Comparison of ENCODE assay signal across 8 cellular contexts in the genomic region with DNA sequence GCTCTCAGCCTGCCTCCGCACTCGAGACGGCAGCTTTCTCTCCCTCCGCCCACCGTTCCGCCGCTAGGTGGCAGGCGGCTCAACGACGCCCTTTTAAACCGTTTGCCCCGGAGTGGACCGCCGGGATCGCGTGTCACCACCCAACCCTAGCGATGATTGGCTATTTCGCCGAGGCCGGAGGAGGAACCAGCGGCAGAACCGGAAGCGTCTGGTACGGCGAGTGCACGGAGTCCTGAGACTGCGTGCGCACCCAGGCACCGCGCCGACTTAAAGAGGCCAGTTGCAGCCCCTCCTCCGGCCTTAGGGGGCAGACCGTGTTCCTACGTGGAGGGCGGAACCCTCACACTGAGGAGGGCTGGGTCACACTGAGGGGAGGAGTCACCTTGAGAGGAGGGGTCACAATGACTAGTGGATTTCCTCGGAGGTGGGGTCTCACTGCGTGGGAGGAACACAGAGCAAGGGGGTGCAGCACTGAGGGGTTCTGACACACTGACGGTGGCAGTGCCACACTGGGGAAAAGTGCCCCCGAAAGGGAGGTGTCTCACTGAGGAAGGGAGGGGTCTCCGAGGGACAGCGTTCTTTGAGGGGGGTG. TPM values are rescaled to one million over a fixed set of nuclear protein-coding genes. Genes with fewer than 3 reads are reported as not detected.
DNase-seq lines count a peak whose midpoint lies in the region; ATAC-seq and FAIRE-seq lines count a peak whose summit lies in the region.

No MANE protein-coding gene starts in this region.

- 0 out of 2 replicates have a peak overlapping the region, but pooled peaks have one; percentile 28 for H3K27ac ChIP-seq in Karpas-422 (ENCODE audit: low read length)

- peaks cover 35 to 55% (median 42%) of the 10 kb centered on the region in 3 donors for H3K4me1 Mint-ChIP-seq in naive B cell
- peaks cover 48% of the 10 kb centered on the region for H3K4me1 Mint-ChIP-seq in stimulated activated memory B cell treated with anti-CD40 and anti-IgM and Interleukin-4, amounts not matched to agents 10 μg/mL and 1 μg/mL and 100 μg/mL, for 72 hours

- no peaks in the 10 kb centered on the region for H3K36me3 ChIP-seq in Karpas-422 (ENCODE audit: insufficient read depth, low read length)

- H3K27ac Mint-ChIP-seq in naive B cell = peak overlapping the region; percentile 96 to 100 (median 99)
- H3K27ac Mint-ChIP-seq in stimulated activated memory B cell treated with anti-CD40 and anti-IgM and Interleukin-4, amounts not matched to agents 10 μg/mL and 1 μg/mL and 100 μg/mL, for 72 hours = peak overlapping the region; percentile 96

- peaks cover 15% of the 10 kb centered on the region for H3K79me2 ChIP-seq in Karpas-422 (ENCODE audit: low read length)

- no peaks in the 10 kb centered on the region for H3K36me3 Mint-ChIP-seq in naive B cell
- H3K36me3 Mint-ChIP-seq in stimulated activated memory B cell treated with anti-CD40 and anti-IgM and Interleukin-4, amounts not matched to agents 10 μg/mL and 1 μg/mL and 100 μg/mL, for 72 hours = peaks cover 11% of the 10 kb centered on the region

- H3K9me3 ChIP-seq in Karpas-422 (ENCODE audit: low read length) = no peaks in the 10 kb centered on the region

- peaks cover 37% of the 10 kb centered on the region for H3K4me1 ChIP-seq in Karpas-422 (ENCODE audit: low read length)

- peak overlapping the region; percentile 79 for H3K4me3 ChIP-seq in Karpas-422 (ENCODE audit: low read length)

- peak overlapping the region; percentile 85 for H2AFZ ChIP-seq in Karpas-422 (ENCODE audit: low read length)

- ATAC-seq in GM21825 (IDR thresholded peaks at IDR 0.05; ENCODE audit: unreplicated experiment) = peak; percentile 87
- peak; percentile 82 to 83 for ATAC-seq in naive B cell (ENCODE audit: low read depth in 2 of 2)
- peak; percentile 94 for ATAC-seq in stimulated activated memory B cell treated with anti-CD40 and anti-IgM and Interleukin-4, amounts not matched to agents 10 μg/mL and 1 μg/mL and 100 μg/mL, for 72 hours

- no peaks in the 10 kb centered on the region for H3K27me3 Mint-ChIP-seq in naive B cell
- H3K27me3 Mint-ChIP-seq in stimulated activated memory B cell treated with anti-CD40 and anti-IgM and Interleukin-4, amounts not matched to agents 10 μg/mL and 1 μg/mL and 100 μg/mL, for 72 hours = no peaks in the 10 kb centered on the region

- no peaks in the 10 kb centered on the region for H3K27me3 ChIP-seq in Karpas-422 (ENCODE audit: low read length)

- peak overlapping the region; percentile 88 for H3K4me2 ChIP-seq in Karpas-422 (ENCODE audit: low read depth, low read length, poor library complexity, severe bottlenecking)

- H3K9me3 Mint-ChIP-seq in naive B cell = no peaks in the 10 kb centered on the region
- H3K9me3 Mint-ChIP-seq in stimulated activated memory B cell treated with anti-CD40 and anti-IgM and Interleukin-4, amounts not matched to agents 10 μg/mL and 1 μg/mL and 100 μg/mL, for 72 hours = no peaks in the 10 kb centered on the region

- peak overlapping the region; percentile 91 to 100 (median 98) for H3K4me3 Mint-ChIP-seq in naive B cell
- H3K4me3 Mint-ChIP-seq in stimulated activated memory B cell treated with anti-CD40 and anti-IgM and Interleukin-4, amounts not matched to agents 10 μg/mL and 1 μg/mL and 100 μg/mL, for 72 hours = peak overlapping the region; percentile 94

- H3K9me2 ChIP-seq in Karpas-422 (replicated peaks; ENCODE audit: insufficient read depth, low read length) = no peaks in the 10 kb centered on the region

- H4K20me1 ChIP-seq in Karpas-422 (ENCODE audit: insufficient read depth, low read depth, low read length) = no peaks in the 10 kb centered on the region

- H3K9ac ChIP-seq in Karpas-422 (ENCODE audit: low read length) = peak overlapping the region; percentile 69

- peak; percentile 100 for DNase-seq in Daoy (ENCODE audit: low read depth)
- peak; percentile 100 for DNase-seq in Karpas-422
- DNase-seq in RCC 7860 (ENCODE audit: low spot score) = peak; percentile 98
- DNase-seq in activated T-helper 1 cell treated with anti-CD3 and anti-CD28 coated beads, Interleukin-2, amount 50 U/mL, for 16 hours (ENCODE audit: low read depth in 1 of 2, low spot score in 1 of 2) = peak; percentile 98 to 99
- DNase-seq in fibroblast of gingiva (ENCODE audit: low read depth) = peak; percentile 99
- peak; percentile 99 for DNase-seq in naive B cell

- peak; percentile 90 for FAIRE-seq in RCC 7860 (lab: Jason Lieb, UNC)

RNA-seq across cellular contexts. Expression of gene TESK1, which starts 1.0 kb away (rescaled TPM):
- total RNA-seq in Daoy (2014; rRNA removed; shearing (Covaris generic)) = 6.1 and 9.4 TPM in 2 replicates
- total RNA-seq in Karpas-422 (2014; rRNA removed; shearing (Covaris generic); ENCODE audit: low replicate concordance) = 20.2 and 30.6 TPM in 2 replicates
- 10 to 100 TPM in 1 of 6 donors, 1 to 10 TPM in 5; 3.0 to 18.8 (median 6.8) TPM for polyA plus RNA-seq in naive B cell (ENCODE audit: low read depth in 6 of 6)

RNA-seq across cellular contexts. Expression of gene CD72, which starts 14.1 kb away (rescaled TPM):
- 1.7 TPM in 1 of 2 replicates, not detected in the other for total RNA-seq in Daoy (2014; rRNA removed; shearing (Covaris generic))
- 5.6 and 7.8 TPM in 2 replicates for total RNA-seq in Karpas-422 (2014; rRNA removed; shearing (Covaris generic); ENCODE audit: low replicate concordance)
- polyA plus RNA-seq in naive B cell (ENCODE audit: low read depth in 6 of 6) = 100 to 1,000 TPM; 293 to 418 (median 315) TPM

RNA-seq across cellular contexts. Expression of gene SIT1, which starts 46.6 kb away (rescaled TPM):
- not detected in 2 replicates for total RNA-seq in Daoy (2014; rRNA removed; shearing (Covaris generic))
- 97.6 and 117 TPM in 2 replicates for total RNA-seq in Karpas-422 (2014; rRNA removed; shearing (Covaris generic); ENCODE audit: low replicate concordance)
- polyA plus RNA-seq in naive B cell (ENCODE audit: low read depth in 6 of 6) = 100 to 1,000 TPM in 1 of 6 donors, 10 to 100 TPM in 5; 56.8 to 107 (median 73.5) TPM

RNA-seq across cellular contexts. Expression of gene RMRP, which starts 53.7 kb away (rescaled TPM):
- 3,813 and 4,416 TPM in 2 replicates for total RNA-seq in Daoy (2014; rRNA removed; shearing (Covaris generic))
- total RNA-seq in Karpas-422 (2014; rRNA removed; shearing (Covaris generic); ENCODE audit: low replicate concordance) = 23,349 and 56,129 TPM in 2 replicates
- 10 to 100 TPM in 4 of 6 donors, not detected in 2; 41.0 to 72.3 (median 56.5) TPM for polyA plus RNA-seq in naive B cell (ENCODE audit: low read depth in 6 of 6)

RNA-seq across cellular contexts. Expression of gene CCDC107, which starts 54.0 kb away (rescaled TPM):
- 8.6 and 9.5 TPM in 2 replicates for total RNA-seq in Daoy (2014; rRNA removed; shearing (Covaris generic))
- 13.2 and 24.0 TPM in 2 replicates for total RNA-seq in Karpas-422 (2014; rRNA removed; shearing (Covaris generic); ENCODE audit: low replicate concordance)
- polyA plus RNA-seq in naive B cell (ENCODE audit: low read depth in 6 of 6) = 10 to 100 TPM; 42.7 to 60.2 (median 51.5) TPM

Comparison
In these comparisons a context has a peak if more than half of its experiments do, and no peak if none do; other contexts are left out.
1. Peak in every context shown above with its lines: DNase-seq, ATAC-seq, H3K4me3 ChIP-seq and H3K27ac ChIP-seq.
2. RNA of gene SIT1, which starts 46.6 kb away (total RNA-seq): 97.6 to 117 TPM in Karpas-422; not detected in Daoy; every median in the first group is over 10 times any median in the second.